In the genomic region with DNA sequence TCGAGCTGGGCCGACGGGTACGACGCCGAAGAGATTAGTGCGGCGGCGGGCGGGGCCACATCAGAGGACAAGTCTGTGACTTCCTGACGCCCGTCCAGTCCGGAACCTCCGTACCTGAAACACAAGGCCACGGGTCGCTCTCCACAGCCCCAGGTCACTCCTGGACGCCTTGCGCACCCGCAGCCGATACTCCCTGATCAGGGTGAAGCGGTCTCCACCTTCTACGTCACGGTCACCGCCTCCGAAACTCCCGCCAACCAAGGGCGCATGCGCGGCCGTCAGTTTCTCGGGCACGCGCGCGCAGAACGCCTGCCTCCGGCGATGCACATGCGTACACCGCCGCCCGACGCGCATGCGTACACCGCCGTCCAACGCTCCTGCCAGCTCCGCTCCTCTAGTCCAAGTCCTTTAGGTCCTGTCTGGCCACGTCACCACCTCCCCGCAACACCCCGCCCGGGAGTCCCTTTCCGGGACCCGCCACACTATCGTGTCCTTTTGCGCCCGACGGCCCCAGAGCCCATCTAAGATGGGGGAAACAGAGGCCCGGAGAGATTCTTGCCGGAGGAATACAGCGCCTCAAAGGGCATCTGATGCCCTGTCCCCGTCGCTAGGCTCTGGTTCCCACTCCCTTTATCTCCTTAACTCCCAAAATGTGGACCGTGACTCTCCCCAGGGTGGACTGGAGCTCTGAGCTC, we compare ENCODE assay signal across 8 cellular contexts. TPM values are rescaled to one million over a fixed set of nuclear protein-coding genes. Genes with fewer than 3 reads are reported as not detected.
DNase-seq lines count a peak whose midpoint lies in the region; ATAC-seq lines count a peak whose summit lies in the region.

A gene with protein sequence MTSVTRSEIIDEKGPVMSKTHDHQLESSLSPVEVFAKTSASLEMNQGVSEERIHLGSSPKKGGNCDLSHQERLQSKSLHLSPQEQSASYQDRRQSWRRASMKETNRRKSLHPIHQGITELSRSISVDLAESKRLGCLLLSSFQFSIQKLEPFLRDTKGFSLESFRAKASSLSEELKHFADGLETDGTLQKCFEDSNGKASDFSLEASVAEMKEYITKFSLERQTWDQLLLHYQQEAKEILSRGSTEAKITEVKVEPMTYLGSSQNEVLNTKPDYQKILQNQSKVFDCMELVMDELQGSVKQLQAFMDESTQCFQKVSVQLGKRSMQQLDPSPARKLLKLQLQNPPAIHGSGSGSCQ (minus strand): TSS at position 216 of the 695 bp plus-strand sequence. CDS start 2,305 bp downstream, outside the sequence.

- H3K9me3 Mint-ChIP-seq in activated CD4-positive, alpha-beta T cell treated with anti-CD3 and anti-CD28 coated beads, Interleukin-2, amount 10 ng/mL, durations not matched to agents 7 days and 5 days: no peaks in the 10 kb centered on the region

- POLR2A ChIA-PET in activated CD4-positive, alpha-beta T cell treated with anti-CD3 and anti-CD28 coated beads, Interleukin-2, amount 10 ng/mL, durations not matched to agents 7 days and 5 days (lab: Charles Lee): no interaction called here

- H3K27ac Mint-ChIP-seq in activated CD4-positive, alpha-beta T cell treated with anti-CD3 and anti-CD28 coated beads, Interleukin-2, amount 10 ng/mL, durations not matched to agents 7 days and 5 days: peak within 1 kb of the TSS; percentile 95

- peaks cover 7% of the 10 kb centered on the region for H3K36me3 Mint-ChIP-seq in activated CD4-positive, alpha-beta T cell treated with anti-CD3 and anti-CD28 coated beads, Interleukin-2, amount 10 ng/mL, durations not matched to agents 7 days and 5 days (ENCODE audit: low read depth)

- H3K27me3 Mint-ChIP-seq in activated CD4-positive, alpha-beta T cell treated with anti-CD3 and anti-CD28 coated beads, Interleukin-2, amount 10 ng/mL, durations not matched to agents 7 days and 5 days: no peaks in the 10 kb centered on the region

- H3K4me3 Mint-ChIP-seq in activated CD4-positive, alpha-beta T cell treated with anti-CD3 and anti-CD28 coated beads, Interleukin-2, amount 10 ng/mL, durations not matched to agents 7 days and 5 days: peak within 1 kb of the TSS; percentile 88

- DNase-seq in C1 segment of cervical spinal cord (lab: John Stamatoyannopoulos, UW) (peak; percentile 77 to 97 (median 92)), NCI-H69 (lab: John Stamatoyannopoulos, UW) (peak; percentile 94), cortex of kidney (lab: John Stamatoyannopoulos, UW) (peak; percentile 28), left kidney (ENCODE audit: low read depth, low spot score) (peak; percentile 98)
- DNase-seq in activated CD4-positive, alpha-beta T cell treated with anti-CD3 and anti-CD28 coated beads, Interleukin-2, amount 10 ng/mL, durations not matched to agents 7 days and 5 days: peak; percentile 98
- peak; percentile 98 for DNase-seq in stimulated activated CD4-positive, alpha-beta T cell treated with anti-CD3 and anti-CD28 coated beads, Interleukin-1b, Interleukin-23, amount 100 ng/mL, for 48 hours

- H3K4me1 Mint-ChIP-seq in activated CD4-positive, alpha-beta T cell treated with anti-CD3 and anti-CD28 coated beads, Interleukin-2, amount 10 ng/mL, durations not matched to agents 7 days and 5 days: peaks cover 44% of the 10 kb centered on the region

- CTCF ChIA-PET in activated CD4-positive, alpha-beta T cell treated with anti-CD3 and anti-CD28 coated beads, Interleukin-2, amount 10 ng/mL, durations not matched to agents 7 days and 5 days (lab: Charles Lee): interaction anchor here (0.7 to 2.4 kb wide), 23 partner anchors 9 to 404 kb away, joined by 3 to 16 read pairs (median 3); a partner anchor contains a TSS

- ATAC-seq in GM19351 (IDR thresholded peaks at IDR 0.05; ENCODE audit: unreplicated experiment) (peak; percentile 82), HG03520 (IDR thresholded peaks at IDR 0.05; ENCODE audit: unreplicated experiment) (peak; percentile 81)

RNA-seq across cellular contexts. Expression of the gene that starts here (rescaled TPM):
- total RNA-seq in activated CD4-positive, alpha-beta T cell treated with anti-CD3 and anti-CD28 coated beads, Interleukin-2, amount 10 ng/mL, durations not matched to agents 7 days and 5 days: 10 to 100 TPM; 33.5 to 35.3 TPM

Comparison
In these comparisons a context has a peak if more than half of its experiments do, and no peak if none do; other contexts are left out.
1. Peak in every context shown above with its lines: DNase-seq and ATAC-seq.
2. DNase-seq: peak in every context shown above with its lines; median percentile 98 in activated CD4-positive, alpha-beta T cell treated with anti-CD3 and anti-CD28 coated beads, Interleukin-2, amount 10 ng/mL, durations not matched to agents 7 days and 5 days; 98 in left kidney; 98 in stimulated activated CD4-positive, alpha-beta T cell treated with anti-CD3 and anti-CD28 coated beads, Interleukin-1b, Interleukin-23, amount 100 ng/mL, for 48 hours; 94 in NCI-H69; 92 in C1 segment of cervical spinal cord; 28 in cortex of kidney.